8 cellular contexts compared by ENCODE assay signal in the genomic region with DNA sequence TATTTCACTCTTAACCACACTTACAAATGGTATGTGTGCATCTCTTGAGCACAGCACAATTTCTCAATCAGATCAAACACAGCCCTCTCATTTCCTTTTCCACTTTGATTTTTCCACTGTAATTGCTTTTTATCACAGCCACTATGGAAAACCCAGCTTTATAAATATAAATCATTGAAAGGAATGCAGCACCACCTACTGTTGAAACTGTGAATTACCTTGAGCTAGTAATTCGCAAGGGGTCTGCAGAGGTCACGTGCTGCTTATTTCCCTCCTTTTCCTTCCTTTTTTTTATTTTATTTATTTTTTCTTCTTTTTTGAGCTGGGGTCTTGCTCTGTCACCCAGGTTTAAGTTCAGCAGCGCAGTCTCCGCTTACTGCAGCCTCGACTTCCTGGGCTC.
A peak's percentile ranks its signal among the peaks of the same experiment; 100 is the strongest.
DNase-seq lines count a peak whose midpoint lies in the region; ATAC-seq and TF ChIP-seq lines count a peak whose summit lies in the region.

No MANE protein-coding gene starts in this region.

- 71% methylated on average over 5 of the region's 5 CpGs for WGBS in body of pancreas, 2 donors

- H3K9me3 ChIP-seq in MM.1S (replicated peaks; ENCODE audit: insufficient read depth, low read length) (no peaks in the 10 kb centered on the region), body of pancreas (no peaks in the 10 kb centered on the region), neural cell (ENCODE audit: low read length) (no peaks in the 10 kb centered on the region)
- no peaks in the 10 kb centered on the region for H3K9me3 ChIP-seq in CD8-positive, alpha-beta memory T cell (ENCODE audit: low read length)

- intact Hi-C loops in body of pancreas (cut with DNase I) = no loop called here

- no peaks in the 10 kb centered on the region for H4K20me1 ChIP-seq in MM.1S (ENCODE audit: insufficient read depth, low read length)
- no peaks in the 10 kb centered on the region for H4K20me1 ChIP-seq in neural cell (ENCODE audit: insufficient read depth)

- H2AFZ ChIP-seq in MM.1S (ENCODE audit: low read length) = no peak overlapping the region
- H2AFZ ChIP-seq in neural cell (ENCODE audit: low read depth, low read length) = no peak overlapping the region

- H3K9ac ChIP-seq in MM.1S (ENCODE audit: low read length) = no peak overlapping the region
- H3K9ac ChIP-seq in neural cell (ENCODE audit: low read length) = no peak overlapping the region

- TF ChIP-seq CTCF in MM.1S (IDR thresholded peaks at IDR 0.05; ENCODE audit: low read length) (peak; percentile 51), body of pancreas (IDR thresholded peaks at IDR 0.05) (peak in 5 of 7 experiments; percentile 6 to 41 (median 31)), neural cell (IDR thresholded peaks at IDR 0.05; ENCODE audit: poor library complexity, severe bottlenecking) (peak; percentile 78)

- H3K4me1 ChIP-seq in MM.1S (ENCODE audit: low read length) (no peaks in the 10 kb centered on the region), body of pancreas (no peaks in the 10 kb centered on the region)
- no peaks in the 10 kb centered on the region for H3K4me1 ChIP-seq in CD8-positive, alpha-beta memory T cell (ENCODE audit: insufficient read depth, low read length)

- no peaks in the 10 kb centered on the region for H3K4me1 Mint-ChIP-seq in CD8-positive, alpha-beta memory T cell

- CTCF ChIA-PET in CD8-positive, alpha-beta memory T cell (lab: Charles Lee) = no interaction called here

- H3K9me3 Mint-ChIP-seq in CD8-positive, alpha-beta memory T cell = peaks cover 0 to 3% (median 0%) of the 10 kb centered on the region in 5 donors

- H3F3A ChIP-seq in MM.1S (ENCODE audit: insufficient read depth, low read length) = no peaks in the 10 kb centered on the region
- H3F3A ChIP-seq in neural cell (ENCODE audit: insufficient read depth, low read length, poor library complexity, severe bottlenecking) = no peaks in the 10 kb centered on the region

- no peak for TF ChIP-seq POLR2A in body of pancreas (IDR thresholded peaks at IDR 0.05)
- TF ChIP-seq POLR2A in GM18505 (IDR thresholded peaks at IDR 0.05; ENCODE audit: borderline replicate concordance, extremely low read depth, insufficient read depth, insufficient read length) = no peak

- no peak overlapping the region for H3K4me3 Mint-ChIP-seq in CD8-positive, alpha-beta memory T cell

- no peak overlapping the region for H3K27ac ChIP-seq in MM.1S (ENCODE audit: low read length)
- H3K27ac ChIP-seq in body of pancreas = no peak overlapping the region
- H3K27ac ChIP-seq in neural cell (ENCODE audit: low read length) = no peak overlapping the region
- H3K27ac ChIP-seq in CD8-positive, alpha-beta memory T cell (ENCODE audit: low read depth, low read length) = no peak overlapping the region

- no peak for ATAC-seq in body of pancreas
- no peak for ATAC-seq in GM18505 (IDR thresholded peaks at IDR 0.05; ENCODE audit: unreplicated experiment)

- H3K79me2 ChIP-seq in MM.1S (ENCODE audit: low read length) (no peaks in the 10 kb centered on the region), neural cell (replicated peaks; ENCODE audit: insufficient read depth, low read length) (no peaks in the 10 kb centered on the region)

- peak; percentile 88 for TF ChIP-seq RAD21 in neural cell (conservative IDR thresholded peaks at IDR 0.05)

- H3K36me3 ChIP-seq in MM.1S (replicated peaks; ENCODE audit: insufficient read depth, low read length) = no peaks in the 10 kb centered on the region
- H3K36me3 ChIP-seq in body of pancreas (replicated peaks in 1 of 2; ENCODE audit: insufficient read depth in 1 of 2, low read depth in 2 of 2) = no peaks in the 10 kb centered on the region
- H3K36me3 ChIP-seq in neural cell (ENCODE audit: insufficient read depth, low read length) = no peaks in the 10 kb centered on the region
- H3K36me3 ChIP-seq in CD8-positive, alpha-beta memory T cell (ENCODE audit: insufficient read depth, low read length) = no peaks in the 10 kb centered on the region

- no peak overlapping the region for H3K27ac Mint-ChIP-seq in CD8-positive, alpha-beta memory T cell

- POLR2A ChIA-PET in CD8-positive, alpha-beta memory T cell (lab: Charles Lee) = no interaction called here

- H3K36me3 Mint-ChIP-seq in CD8-positive, alpha-beta memory T cell = no peaks in the 10 kb centered on the region

- no peak for TF ChIP-seq EP300 in neural cell (conservative IDR thresholded peaks at IDR 0.05; ENCODE audit: poor library complexity, severe bottlenecking)

- H3K4me3 ChIP-seq in MM.1S (ENCODE audit: low read length) (no peak overlapping the region), body of pancreas (no peak overlapping the region), neural cell (ENCODE audit: low read length) (no peak overlapping the region)
- no peak overlapping the region for H3K4me3 ChIP-seq in CD8-positive, alpha-beta memory T cell (ENCODE audit: low read length)

- DNase-seq in ELF-1 (ENCODE audit: low read depth, low spot score) (peak; percentile 3), MM.1S (peak; percentile 9), body of pancreas (no peak), RKO (ENCODE audit: low spot score) (no peak)
- no peak for DNase-seq in CD8-positive, alpha-beta memory T cell
- no peak for DNase-seq in stimulated activated CD4-positive, alpha-beta T cell treated with anti-CD3 and anti-CD28 coated beads, Interleukin-4, amount 100 ng/mL, for 24 hours

- no peak overlapping the region for H3K4me2 ChIP-seq in MM.1S (ENCODE audit: low read depth, low read length)
- H3K4me2 ChIP-seq in neural cell (ENCODE audit: low read length) = no peak overlapping the region

- no peaks in the 10 kb centered on the region for H3K9me2 ChIP-seq in MM.1S (replicated peaks; ENCODE audit: insufficient read depth, low read length)
- H3K9me2 ChIP-seq in neural cell (ENCODE audit: insufficient read depth, low read length) = no peaks in the 10 kb centered on the region

- no peaks in the 10 kb centered on the region for H3K27me3 ChIP-seq in MM.1S (replicated peaks; ENCODE audit: insufficient read depth, low read length)
- no peaks in the 10 kb centered on the region for H3K27me3 ChIP-seq in body of pancreas
- H3K27me3 ChIP-seq in neural cell (ENCODE audit: insufficient read depth, low read depth, low read length) = no peaks in the 10 kb centered on the region
- H3K27me3 ChIP-seq in CD8-positive, alpha-beta memory T cell (ENCODE audit: insufficient read depth, low read length, poor library complexity, severe bottlenecking) = no peaks in the 10 kb centered on the region

- H3K27me3 Mint-ChIP-seq in CD8-positive, alpha-beta memory T cell = peaks cover 0 to 2% of the 10 kb centered on the region in 2 donors

TF ChIP-seq in neural cell, 6 proteins besides CTCF, POLR2A, EP300 and RAD21:
- TF ChIP-seq SMC3 (conservative IDR thresholded peaks at IDR 0.05; ENCODE audit: poor library complexity) = peak; percentile 87
- TF ChIP-seq POLR2AphosphoS5 (IDR thresholded peaks at IDR 0.05) = no peak

Comparison
In these comparisons a context has a peak if more than half of its experiments do, and no peak if none do; other contexts are left out.
1. DNase-seq: peak in ELF-1 (single experiment) and MM.1S (single experiment); none in body of pancreas (0 of 4), CD8-positive, alpha-beta memory T cell (0 of 5), RKO (single experiment) and stimulated activated CD4-positive, alpha-beta T cell treated with anti-CD3 and anti-CD28 coated beads, Interleukin-4, amount 100 ng/mL, for 24 hours (single experiment).
2. Peak in every context shown above with its lines, with median percentiles within 50 percentile points of each other: CTCF ChIP-seq.